ENCODE assay signal across 29 cellular contexts in the genomic region with DNA sequence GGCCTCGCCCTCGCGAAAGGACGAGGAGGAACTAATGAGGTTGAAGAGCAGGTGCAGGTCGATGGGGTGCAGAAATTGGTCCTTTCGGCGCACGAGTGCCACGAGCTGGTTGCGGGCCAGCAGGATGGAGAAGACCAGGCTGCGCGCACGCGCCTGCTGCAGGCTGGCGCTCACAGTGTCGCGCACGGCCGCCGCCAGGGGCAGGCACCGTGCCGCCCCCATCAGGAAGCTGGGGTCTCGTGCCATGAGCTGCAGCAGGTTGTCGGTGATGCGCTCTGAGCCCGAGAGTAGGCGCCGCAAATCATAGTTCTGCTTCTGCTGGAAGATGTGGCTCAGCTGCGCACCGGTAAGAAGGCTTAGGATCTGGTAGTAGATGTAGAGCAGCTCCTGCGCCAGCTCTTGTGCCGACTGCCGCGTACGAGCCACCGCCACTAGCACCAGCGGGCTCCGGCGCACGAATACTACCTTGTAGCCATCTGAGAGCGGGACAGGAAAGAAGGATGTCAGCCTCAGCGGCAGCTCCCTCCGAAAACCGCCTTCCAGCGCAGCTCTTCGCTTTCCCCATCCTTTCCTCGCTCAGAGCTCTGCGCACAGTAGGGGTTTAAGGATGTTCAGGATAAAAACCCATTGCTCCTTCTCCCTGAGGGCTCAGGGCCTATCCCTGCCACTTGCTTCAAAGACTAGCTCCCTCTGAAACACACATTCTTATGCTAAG. TPM values are rescaled to one million over a fixed set of nuclear protein-coding genes. Genes with fewer than 3 reads are reported as not detected.
DNase-seq lines count a peak whose midpoint lies in the region; ATAC-seq and TF ChIP-seq lines count a peak whose summit lies in the region.
"Had no signal": no experiment of that assay in that cellular context is flagged by ENCODE, and none has a peak within 500 bp of the region (broad histone marks: within the 10 kb centered on the region; RNA-seq: fewer than 3 reads in every experiment).

No MANE protein-coding gene starts in this region.

- no peak overlapping the region for H3K4me2 ChIP-seq in neural cell (ENCODE audit: low read length)
- H3K4me2 ChIP-seq: A549, hepatocyte had no signal

- no peak overlapping the region for H3K4me3 Mint-ChIP-seq in stimulated activated naive B cell treated with anti-CD40 and anti-IgM and Interleukin-4, amounts not matched to agents 10 μg/mL and 1 μg/mL and 100 μg/mL, for 72 hours
- H3K4me3 Mint-ChIP-seq: activated CD8-positive, alpha-beta T cell treated with anti-CD3 and anti-CD28 coated beads, Interleukin-2, amount 10 ng/mL, durations not matched to agents 7 days and 5 days; activated naive CD8-positive, alpha-beta T cell; CD4-positive, alpha-beta memory T cell; effector memory CD8-positive, alpha-beta T cell had no signal

- peaks cover 21% of the 10 kb centered on the region for H3K4me1 ChIP-seq in HUES64 (ENCODE audit: insufficient read depth, low read length)
- H3K4me1 ChIP-seq in iPS DF 6.9 (ENCODE audit: control insufficient read depth, insufficient read depth, low read length): peaks cover 11% of the 10 kb centered on the region

- peaks cover 23 to 27% of the 10 kb centered on the region in 2 donors for H3K36me3 Mint-ChIP-seq in stimulated activated naive B cell treated with anti-CD40 and anti-IgM and Interleukin-4, amounts not matched to agents 10 μg/mL and 1 μg/mL and 100 μg/mL, for 72 hours

- H3K9me3 ChIP-seq in HUES64 (ENCODE audit: insufficient read depth, low read depth, low read length) (no peaks in the 10 kb centered on the region), iPS DF 6.9 (ENCODE audit: control insufficient read depth, insufficient read depth, low read length) (no peaks in the 10 kb centered on the region), neural cell (ENCODE audit: low read length) (no peaks in the 10 kb centered on the region)
- H3K9me3 ChIP-seq: A549, colonic mucosa, sigmoid colon had no signal

- no peak for TF ChIP-seq EP300 in neural cell (conservative IDR thresholded peaks at IDR 0.05; ENCODE audit: poor library complexity, severe bottlenecking)

- no peak overlapping the region for H3K9ac ChIP-seq in HUES64 (ENCODE audit: low read depth, low read length)
- H3K9ac ChIP-seq in neural cell (ENCODE audit: low read length): no peak overlapping the region

- H3K4me3 ChIP-seq in HUES64 (ENCODE audit: low read length): peak overlapping the region; percentile 42
- H3K4me3 ChIP-seq in iPS DF 6.9 (ENCODE audit: low read length): peak overlapping the region; percentile 13; the same call in 1 of the 2 replicates
- peak overlapping the region; percentile 31 for H3K4me3 ChIP-seq in neural cell (ENCODE audit: low read length)
- H3K4me3 ChIP-seq: A549, colonic mucosa, hepatocyte, sigmoid colon, SK-N-MC had no signal

- peak; percentile 15 for DNase-seq in 8988T
- no peak for DNase-seq in iPS DF 6.9 (ENCODE audit: low read depth, low spot score)
- DNase-seq in LoVo (ENCODE audit: low spot score): no peak
- no peak for DNase-seq in activated effector memory CD4-positive, alpha-beta T cell treated with Interleukin-2 at 50 U/mL for 16 hours
- no peak for DNase-seq in stimulated activated naive B cell treated with anti-CD40 and anti-IgM and Interleukin-4, amounts not matched to agents 10 μg/mL and 1 μg/mL and 100 μg/mL, for 72 hours
- DNase-seq: activated CD8-positive, alpha-beta T cell treated with anti-CD3 and anti-CD28 coated beads, Interleukin-2, amount 10 ng/mL, durations not matched to agents 7 days and 5 days; anterior cingulate cortex; CD4-positive, alpha-beta memory T cell; colonic mucosa; effector memory CD8-positive, alpha-beta T cell; foreskin fibroblast; KG1; kidney glomerular epithelial cell; NCI-H1436; NCI-H2081 treated with DMSO at 0.1 percent for 48 hours; NCI-H226; sigmoid colon; stimulated activated CD4-positive, alpha-beta T cell treated with anti-CD3 and anti-CD28 coated beads, Interleukin-4, amount 100 ng/mL, for 4 hours; stimulated activated naive CD4-positive, alpha-beta T cell treated with Interleukin-2 at 50 U/mL for 16 hours; T-helper 2 cell had no signal

- H3K36me3 ChIP-seq in HUES64 (ENCODE audit: insufficient read depth, low read length): no peaks in the 10 kb centered on the region
- H3K36me3 ChIP-seq in iPS DF 6.9 (ENCODE audit: control insufficient read depth, insufficient read depth, low read length): no peaks in the 10 kb centered on the region
- no peaks in the 10 kb centered on the region for H3K36me3 ChIP-seq in neural cell (ENCODE audit: insufficient read depth, low read length)
- H3K36me3 ChIP-seq: colonic mucosa had no signal

- no peak overlapping the region for H2AFZ ChIP-seq in neural cell (ENCODE audit: low read depth, low read length)
- H2AFZ ChIP-seq: hepatocyte had no signal

- no peaks in the 10 kb centered on the region for H3K27me3 Mint-ChIP-seq in stimulated activated naive B cell treated with anti-CD40 and anti-IgM and Interleukin-4, amounts not matched to agents 10 μg/mL and 1 μg/mL and 100 μg/mL, for 72 hours
- H3K27me3 Mint-ChIP-seq: activated naive CD8-positive, alpha-beta T cell; CD4-positive, alpha-beta memory T cell; effector memory CD8-positive, alpha-beta T cell had no signal

- TF ChIP-seq RAD21 in neural cell (conservative IDR thresholded peaks at IDR 0.05): peak; percentile 37

- no peaks in the 10 kb centered on the region for H3K9me2 ChIP-seq in neural cell (ENCODE audit: insufficient read depth, low read length)

- no peak overlapping the region for H3K27ac Mint-ChIP-seq in stimulated activated naive B cell treated with anti-CD40 and anti-IgM and Interleukin-4, amounts not matched to agents 10 μg/mL and 1 μg/mL and 100 μg/mL, for 72 hours
- H3K27ac Mint-ChIP-seq: activated CD8-positive, alpha-beta T cell treated with anti-CD3 and anti-CD28 coated beads, Interleukin-2, amount 10 ng/mL, durations not matched to agents 7 days and 5 days; activated naive CD8-positive, alpha-beta T cell; activated T-helper 2 cell treated with anti-CD3 and anti-CD28 coated beads, Interferon-gamma antibody, Interleukin-2, Interleukin-4, amounts not matched to agents 10 μg/mL and 5 μg/mL and 100 μg/mL, durations not matched to agents 14 hours and 24 hours and 36 hours had no signal

- H3K79me2 ChIP-seq in neural cell (replicated peaks; ENCODE audit: insufficient read depth, low read length): no peaks in the 10 kb centered on the region
- H3K79me2 ChIP-seq: hepatocyte had no signal

- H4K20me1 ChIP-seq in neural cell (ENCODE audit: insufficient read depth): no peaks in the 10 kb centered on the region

- ATAC-seq in HG03108 (IDR thresholded peaks at IDR 0.05; ENCODE audit: unreplicated experiment): no peak
- no peak for ATAC-seq in stimulated activated naive B cell treated with anti-CD40 and anti-IgM and Interleukin-4, amounts not matched to agents 10 μg/mL and 1 μg/mL and 100 μg/mL, for 72 hours (replicated peaks)
- ATAC-seq: A549; activated CD8-positive, alpha-beta T cell treated with anti-CD3 and anti-CD28 coated beads, Interleukin-2, amount 10 ng/mL, durations not matched to agents 7 days and 5 days; effector memory CD8-positive, alpha-beta T cell; HCT116 had no signal

- H3K4me1 Mint-ChIP-seq in stimulated activated naive B cell treated with anti-CD40 and anti-IgM and Interleukin-4, amounts not matched to agents 10 μg/mL and 1 μg/mL and 100 μg/mL, for 72 hours: peaks cover 10 to 13% of the 10 kb centered on the region in 2 donors

- H3F3A ChIP-seq in neural cell (ENCODE audit: insufficient read depth, low read length, poor library complexity, severe bottlenecking): no peaks in the 10 kb centered on the region

- peak; percentile 60 for TF ChIP-seq CTCF in neural cell (IDR thresholded peaks at IDR 0.05; ENCODE audit: poor library complexity, severe bottlenecking)

- H3K27ac ChIP-seq in HUES64 (ENCODE audit: low read depth, low read length): no peak overlapping the region
- H3K27ac ChIP-seq in iPS DF 6.9 (ENCODE audit: low read length): no peak overlapping the region
- H3K27ac ChIP-seq in neural cell (ENCODE audit: low read length): no peak overlapping the region
- H3K27ac ChIP-seq: A549, colonic mucosa, hepatocyte, sigmoid colon, SK-N-MC had no signal

- WGBS in HUES64: 18% methylated on average over 48 of the region's 48 CpGs
- no CpG with 5 or more reads among the region's 48 CpGs for WGBS in iPS DF 6.9 (ENCODE audit: insufficient coverage, insufficient read length)

- H3K27me3 ChIP-seq in HUES64 (ENCODE audit: insufficient read depth, low read length) (peaks cover 8% of the 10 kb centered on the region; the same call in 1 of the 2 replicates), iPS DF 6.9 (ENCODE audit: control insufficient read depth, insufficient read depth, low read length) (0 out of 2 replicates have a peak, but pooled peaks cover 2% of the 10 kb centered on the region), neural cell (ENCODE audit: insufficient read depth, low read depth, low read length) (no peaks in the 10 kb centered on the region)
- H3K27me3 ChIP-seq: colonic mucosa, hepatocyte, sigmoid colon had no signal

- H3K9me3 Mint-ChIP-seq in stimulated activated naive B cell treated with anti-CD40 and anti-IgM and Interleukin-4, amounts not matched to agents 10 μg/mL and 1 μg/mL and 100 μg/mL, for 72 hours: no peaks in the 10 kb centered on the region
- H3K9me3 Mint-ChIP-seq: activated T-helper 2 cell treated with anti-CD3 and anti-CD28 coated beads, Interferon-gamma antibody, Interleukin-2, Interleukin-4, amounts not matched to agents 10 μg/mL and 5 μg/mL and 100 μg/mL, durations not matched to agents 14 hours and 24 hours and 36 hours; CD4-positive, alpha-beta memory T cell; effector memory CD8-positive, alpha-beta T cell had no signal

TF ChIP-seq in neural cell, 6 proteins besides CTCF, POLR2A, EP300 and RAD21 (continues in another document):
- no peak for TF ChIP-seq MXI1 (conservative IDR thresholded peaks at IDR 0.05; ENCODE audit: poor library complexity, severe bottlenecking)
- peak; percentile 26 for TF ChIP-seq SMC3 (conservative IDR thresholded peaks at IDR 0.05; ENCODE audit: poor library complexity)

RNA-seq across cellular contexts. Expression of a gene that starts 6.9 kb away (rescaled TPM):
- polyA plus RNA-seq in HUES64 (2013, experiment 1 of 2): 2.3 TPM
- polyA plus RNA-seq in HUES64 (2013, experiment 2 of 2): 1.3 TPM
- polyA plus RNA-seq in neural cell: 2.0 and 4.2 TPM in 2 replicates
- polyA minus RNA-seq in neural cell: 1.5 and 2.5 TPM in 2 replicates

RNA-seq across cellular contexts. Expression of a gene that starts 19.0 kb away (rescaled TPM):
- polyA plus RNA-seq in HUES64 (2013, experiment 1 of 2): 8.7 TPM
- 6.2 TPM for polyA plus RNA-seq in HUES64 (2013, experiment 2 of 2)
- 35.4 and 41.3 TPM in 2 replicates for polyA plus RNA-seq in neural cell
- 19.7 and 24.1 TPM in 2 replicates for polyA minus RNA-seq in neural cell

RNA-seq across cellular contexts. Expression of a gene that starts 29.4 kb away (rescaled TPM):
- 64.7 TPM for polyA plus RNA-seq in HUES64 (2013, experiment 1 of 2)
- 66.9 TPM for polyA plus RNA-seq in HUES64 (2013, experiment 2 of 2)
- 177 and 192 TPM in 2 replicates for polyA plus RNA-seq in neural cell
- polyA minus RNA-seq in neural cell: 115 and 129 TPM in 2 replicates

RNA-seq across cellular contexts. Expression of a gene that starts 40.9 kb away (rescaled TPM):
- polyA plus RNA-seq in HUES64 (2013, experiment 1 of 2): 44.8 TPM
- 39.2 TPM for polyA plus RNA-seq in HUES64 (2013, experiment 2 of 2)
- 293 and 316 TPM in 2 replicates for polyA plus RNA-seq in neural cell
- polyA minus RNA-seq in neural cell: 148 and 151 TPM in 2 replicates
- polyA plus RNA-seq: CD4-positive, alpha-beta memory T cell had no signal

RNA-seq across cellular contexts. Expression of a gene that starts 54.2 kb away (rescaled TPM):
- 18.4 TPM for polyA plus RNA-seq in HUES64 (2013, experiment 1 of 2)
- polyA plus RNA-seq in HUES64 (2013, experiment 2 of 2): 19.6 TPM
- polyA plus RNA-seq in neural cell: 7.5 and 7.6 TPM in 2 replicates
- polyA minus RNA-seq in neural cell: 2.7 and 3.7 TPM in 2 replicates
